ENCODE assay signal across 8 cellular contexts in the genomic region with DNA sequence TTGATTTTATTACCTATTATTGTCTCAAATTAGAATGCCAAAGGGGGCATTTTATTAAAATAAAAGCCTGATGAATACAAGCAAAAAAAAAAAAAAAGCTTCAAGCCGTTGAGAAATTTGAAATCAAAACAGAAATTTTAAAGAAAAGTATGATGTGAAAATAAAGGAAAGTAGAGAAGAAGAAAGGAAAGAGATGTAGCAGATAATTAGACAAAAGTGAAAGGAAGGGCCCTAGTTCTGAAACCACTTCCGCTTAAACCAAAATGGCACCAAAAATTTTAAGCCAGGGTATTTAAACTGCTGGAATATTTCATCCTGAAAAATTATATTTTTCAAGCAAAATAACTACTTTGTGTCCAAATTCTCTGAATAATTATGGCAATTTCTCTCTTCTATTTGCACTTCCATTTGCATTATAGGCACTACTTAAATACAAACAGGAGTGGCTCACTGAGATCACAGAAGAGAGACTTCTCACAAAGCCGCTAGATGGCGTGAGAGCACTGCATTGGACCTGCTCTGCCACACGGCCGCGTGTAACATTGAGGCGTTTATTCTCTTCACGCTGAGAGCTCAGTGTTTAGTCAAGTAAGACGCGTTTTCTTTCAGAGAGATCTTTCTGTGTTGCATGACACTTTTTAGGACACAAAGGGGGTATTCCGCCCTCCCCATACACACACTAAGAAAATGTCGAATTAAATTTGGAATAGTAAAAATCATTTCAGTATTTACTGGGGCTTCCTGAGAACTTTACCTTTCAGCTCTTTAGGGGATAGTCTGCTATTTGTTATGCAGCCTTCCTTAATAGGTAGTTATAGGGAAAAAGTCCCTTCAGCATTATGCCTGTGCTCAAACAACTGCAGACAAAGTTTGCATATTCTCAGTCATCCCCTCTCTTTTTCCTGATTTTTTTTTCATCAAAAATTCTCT.
DNase-seq lines count a peak whose midpoint lies in the region; ATAC-seq and TF ChIP-seq lines count a peak whose summit lies in the region.

No MANE protein-coding gene starts in this region.

- no peaks in the 10 kb centered on the region for H3K27me3 ChIP-seq in endodermal cell (ENCODE audit: control insufficient read depth, insufficient read depth, low read length, poor library complexity, severe bottlenecking)

- peak overlapping the region; percentile 51 for H3K27ac ChIP-seq in endodermal cell (ENCODE audit: low read depth, low read length)

- WGBS in endodermal cell (ENCODE audit: insufficient coverage in 1 of 2, insufficient read length in 1 of 2), 2 experiments, result 12 to 19% methylated on average over 7 to 12 of the region's 13 CpGs

- no peaks in the 10 kb centered on the region for H3K4me1 ChIP-seq in endodermal cell (ENCODE audit: control insufficient read depth, insufficient read depth, low read length)

- TF ChIP-seq CTCF in endodermal cell (conservative IDR thresholded peaks at IDR 0.05), result peak; percentile 98

- no peaks in the 10 kb centered on the region for H3K36me3 ChIP-seq in endodermal cell (ENCODE audit: control insufficient read depth, insufficient read depth, low read length)

- H3K4me3 Mint-ChIP-seq in endodermal cell, result no peak overlapping the region

- H3K36me3 Mint-ChIP-seq in endodermal cell (ENCODE audit: low read depth), result no peaks in the 10 kb centered on the region

- H3K9me3 ChIP-seq in endodermal cell (ENCODE audit: control insufficient read depth, low read length), result no peaks in the 10 kb centered on the region

- H3K9ac ChIP-seq in endodermal cell (ENCODE audit: extremely low read depth, low read length, poor library complexity, severe bottlenecking), result no peak overlapping the region

- ATAC-seq in GM21526 (IDR thresholded peaks at IDR 0.05; ENCODE audit: low FRiP score, unreplicated experiment), result peak; percentile 99

- H3K4me1 Mint-ChIP-seq in endodermal cell, result peaks cover 3% of the 10 kb centered on the region

- peaks cover 6% of the 10 kb centered on the region for H3K27me3 Mint-ChIP-seq in endodermal cell (ENCODE audit: insufficient read depth)

- no peaks in the 10 kb centered on the region for H3K9me3 Mint-ChIP-seq in endodermal cell

- no peak overlapping the region for H3K4me3 ChIP-seq in endodermal cell (ENCODE audit: low read length)

- no peak overlapping the region for H3K27ac Mint-ChIP-seq in endodermal cell

- DNase-seq in DMS 273 (lab: John Stamatoyannopoulos, UW; ENCODE audit: unreplicated experiment) (peak; percentile 94), HUDEP-2 (lab: John Stamatoyannopoulos, UW; ENCODE audit: unreplicated experiment in 76 of 76) (peak in 67 of 76 experiments; percentile 0 to 74 (median 41)), endodermal cell (peak; percentile 90), mesenteric fat pad (ENCODE audit: low spot score) (peak; percentile 87)
- DNase-seq in NK-92 treated with Interleukin-12 subunit alpha and Interleukin-12 subunit beta, amount 100 ng/mL, for 24 hours (lab: John Stamatoyannopoulos, UW), result peak; percentile 39
- DNase-seq in activated CD8-positive, alpha-beta memory T cell treated with anti-CD3 and anti-CD28 coated beads for 24 hours, result peak; percentile 79
- peak; percentile 35 to 49 for DNase-seq in stimulated activated CD8-positive, alpha-beta memory T cell treated with anti-CD3 and anti-CD28 coated beads, Interleukin-2, amount 100 ng/mL, for 48 hours (ENCODE audit: low read depth in 2 of 2)

Comparison
In these comparisons a context has a peak if more than half of its experiments do, and no peak if none do; other contexts are left out.
1. DNase-seq: peak in every context shown above with its lines; median percentile 94 in DMS 273; 90 in endodermal cell; 87 in mesenteric fat pad; 79 in activated CD8-positive, alpha-beta memory T cell treated with anti-CD3 and anti-CD28 coated beads for 24 hours; 42 in stimulated activated CD8-positive, alpha-beta memory T cell treated with anti-CD3 and anti-CD28 coated beads, Interleukin-2, amount 100 ng/mL, for 48 hours; 41 in HUDEP-2; 39 in NK-92 treated with Interleukin-12 subunit alpha and Interleukin-12 subunit beta, amount 100 ng/mL, for 24 hours.